In the genomic region with DNA sequence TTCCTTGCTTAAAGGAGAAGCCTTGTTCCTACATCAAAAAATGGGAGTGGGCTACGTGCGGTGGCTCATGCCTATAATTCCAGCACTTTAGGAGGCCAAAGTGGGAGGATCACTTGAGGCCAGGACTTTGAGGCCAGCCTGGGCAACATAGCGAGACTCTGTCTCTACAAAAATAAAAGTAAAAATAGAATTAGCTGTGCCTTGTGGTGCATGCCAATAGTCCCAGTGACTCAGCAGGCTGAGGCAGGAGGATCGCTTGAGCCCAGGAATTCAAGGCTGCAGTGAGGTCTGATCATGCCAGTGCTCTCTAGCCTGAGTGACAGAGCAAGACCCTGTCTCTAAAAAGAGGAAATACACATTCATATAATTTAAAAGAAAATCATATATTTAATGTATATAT, we compare ENCODE assay signal across 11 cellular contexts.
DNase-seq lines count a peak whose midpoint lies in the region; ATAC-seq and TF ChIP-seq lines count a peak whose summit lies in the region.
"Had no signal": no experiment of that assay in that cellular context is flagged by ENCODE, and none has a peak within 500 bp of the region (broad histone marks: within the 10 kb centered on the region; RNA-seq: fewer than 3 reads in every experiment).

No MANE protein-coding gene starts in this region.

- CTCF ChIA-PET in IMR-90 (lab: Yijun Ruan, JAX), result interaction anchor here (0.8 to 1.0 kb wide), 3 partner anchors 21 to 150 kb away, joined by 3 read pairs; no protein-coding TSS in a partner anchor
- CTCF ChIA-PET in mammary epithelial cell (lab: Charles Lee; ENCODE audit: low non-redundant PET), result no interaction called here

- H3K4me1 Mint-ChIP-seq in osteocyte (ENCODE audit: unreplicated experiment), result peaks cover 3% of the 10 kb centered on the region

- H2BK5ac ChIP-seq in IMR-90 (ENCODE audit: low read depth, low read length, poor library complexity, severe bottlenecking), result no peak overlapping the region

- dilution Hi-C loops in IMR-90 (cut with HindIII; ENCODE audit: low sequenced_read_pairs, unreplicated experiment) (no loop called here), mammary epithelial cell (cut with HindIII; ENCODE audit: low sequenced_read_pairs) (no loop called here)

- H3K23ac ChIP-seq in IMR-90 (ENCODE audit: low read depth, low read length), result no peak overlapping the region

- H4K8ac ChIP-seq in IMR-90 (ENCODE audit: low read depth in 2 of 2, low read length in 2 of 2), result peak overlapping the region in 1 of 2 experiments; percentile 22; a peak in 1 of 4 replicates

- intact Hi-C loops in IMR-90 (cut with micrococcal nuclease) (no loop called here), mammary epithelial cell (cut with micrococcal nuclease) (no loop called here), right cardiac atrium (cut with DNase I) (no loop called here), tibial artery (cut with DNase I; ENCODE audit: low total_unique reads) (no loop called here)

- no peak overlapping the region for H3K27ac Mint-ChIP-seq in osteocyte (ENCODE audit: unreplicated experiment)

- H3K4ac ChIP-seq in IMR-90 (ENCODE audit: low read depth, low read length), result peak overlapping the region; percentile 1; the same call in 1 of the 2 replicates

- no peaks in the 10 kb centered on the region for H3K27me3 ChIP-seq in IMR-90 (ENCODE audit: control insufficient read depth, insufficient read depth, low read length)
- H3K27me3 ChIP-seq in mammary epithelial cell (ENCODE audit: insufficient read depth, low read length), result no peaks in the 10 kb centered on the region
- no peaks in the 10 kb centered on the region for H3K27me3 ChIP-seq in right cardiac atrium (ENCODE audit: control insufficient read depth, insufficient read depth)
- no peaks in the 10 kb centered on the region for H3K27me3 ChIP-seq in tibial artery

- H4K91ac ChIP-seq in IMR-90 (ENCODE audit: insufficient read depth, low read depth, low read length), result no peak overlapping the region

- no peak overlapping the region for H4K5ac ChIP-seq in IMR-90 (ENCODE audit: low read depth, low read length)

- H3K27me3 Mint-ChIP-seq in osteocyte (ENCODE audit: unreplicated experiment), result no peaks in the 10 kb centered on the region

- H3K79me1 ChIP-seq in IMR-90 (ENCODE audit: low read depth in 1 of 2, low read length in 2 of 2), result no peaks in the 10 kb centered on the region

- H3K79me2 ChIP-seq in mammary epithelial cell (ENCODE audit: insufficient read depth, low read length), result no peaks in the 10 kb centered on the region

- in situ Hi-C loops in IMR-90 (cut with MboI; ENCODE audit: low sequenced_read_pairs) (no loop called here), mammary epithelial cell (cut with MboI; ENCODE audit: low sequenced_read_pairs in 2 of 2) (no loop called here)

- no peaks in the 10 kb centered on the region for H4K20me1 ChIP-seq in IMR-90 (ENCODE audit: insufficient read depth, low read length)
- H4K20me1 ChIP-seq in mammary epithelial cell (ENCODE audit: insufficient read depth, low read length), result no peaks in the 10 kb centered on the region

- H2AFZ ChIP-seq in IMR-90 (replicated peaks; ENCODE audit: low read length, poor library complexity) (no peak overlapping the region), mammary epithelial cell (ENCODE audit: low read depth, low read length) (no peak overlapping the region)

- no peak overlapping the region for H2AK5ac ChIP-seq in IMR-90 (ENCODE audit: low read depth, low read length)

- H3K27ac ChIP-seq in IMR-90 (ENCODE audit: insufficient read depth, low read length), result no peak overlapping the region
- no peak overlapping the region for H3K27ac ChIP-seq in mammary epithelial cell (ENCODE audit: insufficient read depth, low read depth, low read length)
- H3K27ac ChIP-seq in right cardiac atrium (ENCODE audit: low read length), result no peak overlapping the region
- peak overlapping the region in 1 of 2 donors; percentile 11 for H3K27ac ChIP-seq in tibial artery

- DNase-seq in IMR-90, result peak; percentile 71
- DNase-seq in mammary epithelial cell, result peak; percentile 42
- peak in 2 of 3 donors; percentile 40 to 61 for DNase-seq in right cardiac atrium
- DNase-seq in tibial artery, result peak; percentile 36 to 73
- no peak for DNase-seq in osteocyte (ENCODE audit: extremely low spot score, unreplicated experiment)
- DNase-seq in UCSD-AML1 (lab: John Stamatoyannopoulos, UW; ENCODE audit: unreplicated experiment), result no peak
- no peak for DNase-seq in NCI-H1105 (lab: John Stamatoyannopoulos, UW)
- DNase-seq: activated CD8-positive, alpha-beta memory T cell treated with anti-CD3 and anti-CD28 coated beads, Interleukin-2, amount 50 U/mL, for 48 hours; anterior cingulate cortex; Karpas-422 had no signal

- no peak overlapping the region for H3K14ac ChIP-seq in IMR-90 (replicated peaks; ENCODE audit: low read depth, low read length)

- BruUV-seq in IMR-90 (replicated peaks; lab: Mats Ljungman, UMichigan) (no TSS peak), mammary epithelial cell (replicated peaks; lab: Mats Ljungman, UMichigan) (no TSS peak)

- no peak overlapping the region for H3K56ac ChIP-seq in IMR-90 (ENCODE audit: extremely low read depth, insufficient read depth, low read length)

- POLR2A ChIA-PET in IMR-90 (lab: Charles Lee; ENCODE audit: unreplicated experiment), result no interaction called here

- no peaks in the 10 kb centered on the region for H3K9me1 ChIP-seq in IMR-90 (ENCODE audit: insufficient read depth, low read length)

- TF ChIP-seq POLR2A in IMR-90 (IDR thresholded peaks at IDR 0.05; ENCODE audit: low read depth, low read length), result no peak

- no peak overlapping the region for H2BK120ac ChIP-seq in IMR-90 (ENCODE audit: low read depth, low read length)

- H3K36me3 ChIP-seq in IMR-90 (ENCODE audit: control insufficient read depth, insufficient read depth, low read length) (no peaks in the 10 kb centered on the region), mammary epithelial cell (ENCODE audit: insufficient read depth, low read length) (no peaks in the 10 kb centered on the region), tibial artery (no peaks in the 10 kb centered on the region)

- H3K4me2 ChIP-seq in IMR-90 (ENCODE audit: low read depth, low read length), result no peak overlapping the region
- H3K4me2 ChIP-seq in mammary epithelial cell (ENCODE audit: insufficient read depth, low read depth, low read length), result no peak overlapping the region

- no peak overlapping the region for H2BK20ac ChIP-seq in IMR-90 (ENCODE audit: low read depth, low read length)

- H3K18ac ChIP-seq in IMR-90 (ENCODE audit: low read depth, low read length), result no peak overlapping the region

- no peak overlapping the region for H2AK9ac ChIP-seq in IMR-90 (replicated peaks; ENCODE audit: low read depth, low read length, poor library complexity)

- H3K9ac ChIP-seq in IMR-90 (ENCODE audit: low read depth, low read length) (no peak overlapping the region), mammary epithelial cell (ENCODE audit: insufficient read depth, low read length) (no peak overlapping the region)

- 100% methylated on average over 1 of the region's 4 CpGs; no CpG with 5 or more reads in 1 of the 2 experiments for WGBS in IMR-90 (ENCODE audit: extremely low coverage in 2 of 2, insufficient read length in 1 of 2), 2 experiments
- WGBS in mammary epithelial cell (ENCODE audit: low coverage, missing lambda C conversion rate), result 87% methylated on average over 4 of the region's 4 CpGs
- 66% methylated on average over 4 of the region's 4 CpGs for WGBS in right cardiac atrium

- H2BK15ac ChIP-seq in IMR-90 (ENCODE audit: low read depth, low read length), result no peak overlapping the region

- TF ChIP-seq CTCF in IMR-90 (conservative IDR thresholded peaks at IDR 0.05; ENCODE audit: low read depth, low read length), result no peak
- TF ChIP-seq CTCF in mammary epithelial cell (conservative IDR thresholded peaks at IDR 0.05 in 1 of 2, IDR thresholded peaks at IDR 0.05 in 1 of 2; ENCODE audit: extremely low read depth in 1 of 2, insufficient read depth in 1 of 2, low read depth in 1 of 2, low read length in 2 of 2), result no peak
- no peak for TF ChIP-seq CTCF in tibial artery (IDR thresholded peaks at IDR 0.05)
- no peak for TF ChIP-seq CTCF in osteocyte (IDR thresholded peaks at IDR 0.05)

- no peaks in the 10 kb centered on the region for H3K9me3 Mint-ChIP-seq in osteocyte (ENCODE audit: unreplicated experiment)

- H3K4me1 ChIP-seq in IMR-90 (ENCODE audit: control insufficient read depth, insufficient read depth, low read length) (peaks cover 1% of the 10 kb centered on the region; the same call in 1 of the 2 replicates), mammary epithelial cell (ENCODE audit: insufficient read depth, low read length) (peaks cover 12% of the 10 kb centered on the region), right cardiac atrium (ENCODE audit: control insufficient read depth, insufficient read depth, low read length) (peaks cover 6% of the 10 kb centered on the region), tibial artery (peaks cover 0 to 19% (median 0%) of the 10 kb centered on the region in 4 donors)

- H3K4me3 Mint-ChIP-seq in osteocyte (ENCODE audit: unreplicated experiment), result no peak overlapping the region

- H3K9me3 ChIP-seq in IMR-90 (ENCODE audit: control insufficient read depth, insufficient read depth, low read length) (no peaks in the 10 kb centered on the region), mammary epithelial cell (replicated peaks; ENCODE audit: insufficient read depth, low read length) (no peaks in the 10 kb centered on the region), right cardiac atrium (ENCODE audit: control insufficient read depth, low read length) (no peaks in the 10 kb centered on the region), tibial artery (no peaks in the 10 kb centered on the region)

- peaks cover 18% of the 10 kb centered on the region for H3K36me3 Mint-ChIP-seq in osteocyte (ENCODE audit: unreplicated experiment)

- no peak for TF ChIP-seq RAD21 in IMR-90 (IDR thresholded peaks at IDR 0.05; ENCODE audit: low read length)

- H3K4me3 ChIP-seq in IMR-90 (ENCODE audit: insufficient read depth, low read depth, low read length), result no peak overlapping the region
- H3K4me3 ChIP-seq in mammary epithelial cell (replicated peaks in 1 of 3; ENCODE audit: insufficient read depth in 1 of 3, low read depth in 2 of 3, low read length in 3 of 3), result no peak overlapping the region
- H3K4me3 ChIP-seq in right cardiac atrium (ENCODE audit: low read length), result no peak overlapping the region
- no peak overlapping the region for H3K4me3 ChIP-seq in tibial artery

- ATAC-seq in IMR-90 (ENCODE audit: low read depth) (peak; percentile 88), right cardiac atrium (peak; percentile 57 to 60)
- ATAC-seq: Panc1 had no signal

TF ChIP-seq in IMR-90, 13 proteins besides CTCF, POLR2A, EP300 and RAD21 (continues in another document):
- TF ChIP-seq MAFK (IDR thresholded peaks at IDR 0.05; ENCODE audit: low read depth, low read length) (no peak), FOS (IDR thresholded peaks at IDR 0.05; ENCODE audit: low read depth, low read length) (no peak)
- TF ChIP-seq, protein P1, sequence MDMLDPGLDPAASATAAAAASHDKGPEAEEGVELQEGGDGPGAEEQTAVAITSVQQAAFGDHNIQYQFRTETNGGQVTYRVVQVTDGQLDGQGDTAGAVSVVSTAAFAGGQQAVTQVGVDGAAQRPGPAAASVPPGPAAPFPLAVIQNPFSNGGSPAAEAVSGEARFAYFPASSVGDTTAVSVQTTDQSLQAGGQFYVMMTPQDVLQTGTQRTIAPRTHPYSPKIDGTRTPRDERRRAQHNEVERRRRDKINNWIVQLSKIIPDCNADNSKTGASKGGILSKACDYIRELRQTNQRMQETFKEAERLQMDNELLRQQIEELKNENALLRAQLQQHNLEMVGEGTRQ (IDR thresholded peaks at IDR 0.05; ENCODE audit: low read depth, low read length), result no peak

Comparison
In these comparisons a context has a peak if more than half of its experiments do, and no peak if none do; other contexts are left out.
1. DNase-seq: peak in IMR-90 (single experiment), mammary epithelial cell (single experiment), right cardiac atrium (2 of 3) and tibial artery (2 of 2); none in osteocyte (single experiment), UCSD-AML1 (single experiment) and NCI-H1105 (single experiment).